ENCODE assay signal across 1 cellular context in the genomic region with DNA sequence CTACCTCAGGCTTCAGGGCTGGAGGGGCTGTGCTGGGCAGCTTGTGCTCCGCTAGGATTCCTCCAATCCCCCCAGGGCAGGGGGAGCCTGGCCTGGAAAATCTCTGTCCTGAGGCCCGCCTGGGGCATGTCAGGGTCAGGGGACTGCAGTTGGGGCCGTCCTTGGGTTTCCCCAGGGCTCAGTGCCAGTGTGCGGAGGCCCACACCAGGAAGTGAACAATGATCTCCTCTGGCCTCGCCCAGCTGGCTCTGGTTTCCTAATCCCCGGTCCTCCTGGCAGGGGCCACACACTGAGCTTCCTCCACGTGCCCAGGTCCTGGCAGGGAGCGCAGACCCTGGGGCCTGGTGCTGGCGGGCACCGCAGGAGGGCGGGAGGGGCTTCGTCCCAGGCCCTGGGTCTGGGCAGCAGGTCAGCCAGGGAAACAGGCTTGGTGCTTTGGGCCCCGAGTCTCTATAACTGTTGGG.
TF ChIP-seq lines count a peak whose summit lies in the region.

No MANE protein-coding gene starts in this region.

TF ChIP-seq in H1, 55 proteins besides CTCF, POLR2A, EP300 and RAD21:
- TF ChIP-seq SIRT6 (IDR thresholded peaks at IDR 0.05; ENCODE audit: low read length) (no peak), GTF2F1 (IDR thresholded peaks at IDR 0.05; ENCODE audit: borderline replicate concordance, low read depth, low read length) (no peak), NRF1 (IDR thresholded peaks at IDR 0.05; ENCODE audit: low read depth, low read length) (no peak), CEBPB (IDR thresholded peaks at IDR 0.05; ENCODE audit: low read depth, low read length) (no peak), CHD2 (IDR thresholded peaks at IDR 0.05; ENCODE audit: low read length) (no peak), SP1 (IDR thresholded peaks at IDR 0.05; ENCODE audit: low read depth, low read length) (no peak)
- TF ChIP-seq, protein P1, sequence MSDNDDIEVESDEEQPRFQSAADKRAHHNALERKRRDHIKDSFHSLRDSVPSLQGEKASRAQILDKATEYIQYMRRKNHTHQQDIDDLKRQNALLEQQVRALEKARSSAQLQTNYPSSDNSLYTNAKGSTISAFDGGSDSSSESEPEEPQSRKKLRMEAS (IDR thresholded peaks at IDR 0.05): 0 out of 2 replicates have a peak, but pooled peaks have one; percentile 25
TF ChIP-seq in H1: peak in this region for 1.
